ENCODE assay signal across 19 cellular contexts in the genomic region with DNA sequence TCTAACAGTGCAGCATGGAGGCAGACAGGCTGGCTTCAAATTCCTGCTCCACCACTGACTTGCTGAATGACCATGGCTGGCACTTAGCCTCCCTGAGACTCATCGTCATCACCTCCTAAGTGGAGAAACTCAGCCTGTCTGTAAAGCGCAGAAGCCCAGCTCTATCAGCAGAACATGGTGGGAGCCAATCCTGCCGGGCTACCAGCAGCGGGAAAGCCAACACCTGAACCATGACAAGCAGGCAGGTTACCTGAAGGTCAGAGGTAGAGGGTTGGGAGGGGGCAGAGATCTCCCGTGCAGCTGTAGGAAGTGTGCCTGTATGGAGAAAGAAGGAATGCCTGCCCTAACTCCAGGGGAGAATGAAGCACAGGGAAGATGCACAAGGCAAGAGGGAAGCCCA.
"Had no signal": no experiment of that assay in that cellular context is flagged by ENCODE, and none has a peak within 500 bp of the region (broad histone marks: within the 10 kb centered on the region; RNA-seq: fewer than 3 reads in every experiment).

No MANE protein-coding gene starts in this region.

- H3K27ac ChIP-seq: breast epithelium, hepatocyte, lower lobe of right lung had no signal

- H3K36me3 ChIP-seq: breast epithelium had no signal

- H3K27ac Mint-ChIP-seq: activated B cell treated with CpG ODN at 0.5 μM for 24 hours; activated CD8-positive, alpha-beta T cell treated with anti-CD3 and anti-CD28 coated beads for 36 hours; activated naive CD4-positive, alpha-beta T cell treated with anti-CD3 and anti-CD28 coated beads for 36 hours; activated T-helper 17 cell treated with anti-CD3 and anti-CD28 coated beads, Interleukin-2, amount 50 U/mL, for 72 hours; naive thymus-derived CD8-positive, alpha-beta T cell; T-cell had no signal

- H3K4me3 ChIP-seq: breast epithelium, hepatocyte, lower lobe of right lung had no signal

- DNase-seq: activated B cell treated with CpG ODN at 0.5 μM for 24 hours; activated CD4-positive, alpha-beta T cell treated with anti-CD3 and anti-CD28 coated beads for 48 hours; activated CD8-positive, alpha-beta T cell treated with anti-CD3 and anti-CD28 coated beads for 36 hours; activated naive CD4-positive, alpha-beta T cell treated with anti-CD3 and anti-CD28 coated beads for 36 hours; activated T-cell treated with anti-CD3 and anti-CD28 coated beads, Interleukin-2, amount 50 U/mL, for 1 hour; anterior cingulate cortex; dermis blood vessel endothelial cell; lower lobe of right lung; naive thymus-derived CD8-positive, alpha-beta T cell; stimulated activated CD4-positive, alpha-beta T cell treated with anti-CD3 and anti-CD28 coated beads, Interleukin-12 subunit alpha, Interleukin-12 subunit beta, amount 100 ng/mL, for 4 hours; stimulated activated CD4-positive, alpha-beta T cell treated with anti-CD3 and anti-CD28 coated beads, Interleukin-1b, Interleukin-23, amount 100 ng/mL, for 48 hours; stimulated activated naive CD4-positive, alpha-beta T cell treated with Interleukin-2 at 50 U/mL for 16 hours; substantia nigra; T-cell; trophoblast cell had no signal

- H3K4me1 Mint-ChIP-seq: activated T-helper 17 cell treated with anti-CD3 and anti-CD28 coated beads, Interleukin-2, amount 50 U/mL, for 72 hours had no signal

- H3K27me3 Mint-ChIP-seq: activated B cell treated with CpG ODN at 0.5 μM for 24 hours; activated CD8-positive, alpha-beta T cell treated with anti-CD3 and anti-CD28 coated beads for 36 hours; activated T-helper 17 cell treated with anti-CD3 and anti-CD28 coated beads, Interleukin-2, amount 50 U/mL, for 72 hours; naive thymus-derived CD8-positive, alpha-beta T cell; T-cell had no signal

- H3K9me3 ChIP-seq: breast epithelium, lower lobe of right lung had no signal

- ATAC-seq: activated CD8-positive, alpha-beta T cell treated with anti-CD3 and anti-CD28 coated beads for 36 hours; activated T-helper 17 cell treated with anti-CD3 and anti-CD28 coated beads, Interleukin-2, amount 50 U/mL, for 72 hours; lower lobe of right lung; naive thymus-derived CD8-positive, alpha-beta T cell; SK-N-SH treated with all-trans-retinoic acid at 6 μM for 48 hours; T-cell had no signal

- H3K9me3 Mint-ChIP-seq: activated B cell treated with CpG ODN at 0.5 μM for 24 hours; activated CD8-positive, alpha-beta T cell treated with anti-CD3 and anti-CD28 coated beads for 36 hours; activated naive CD4-positive, alpha-beta T cell treated with anti-CD3 and anti-CD28 coated beads for 36 hours; activated T-helper 17 cell treated with anti-CD3 and anti-CD28 coated beads, Interleukin-2, amount 50 U/mL, for 72 hours; naive thymus-derived CD8-positive, alpha-beta T cell; T-cell had no signal

- H2AFZ ChIP-seq: hepatocyte had no signal

- H3K27me3 ChIP-seq: breast epithelium, hepatocyte had no signal

- H3K4me3 Mint-ChIP-seq: activated B cell treated with CpG ODN at 0.5 μM for 24 hours; activated CD8-positive, alpha-beta T cell treated with anti-CD3 and anti-CD28 coated beads for 36 hours; activated naive CD4-positive, alpha-beta T cell treated with anti-CD3 and anti-CD28 coated beads for 36 hours; activated T-helper 17 cell treated with anti-CD3 and anti-CD28 coated beads, Interleukin-2, amount 50 U/mL, for 72 hours; naive thymus-derived CD8-positive, alpha-beta T cell; T-cell had no signal

- H3K79me2 ChIP-seq: hepatocyte had no signal

- H3K4me2 ChIP-seq: hepatocyte had no signal
